22 cellular contexts compared by ENCODE assay signal in the genomic region with DNA sequence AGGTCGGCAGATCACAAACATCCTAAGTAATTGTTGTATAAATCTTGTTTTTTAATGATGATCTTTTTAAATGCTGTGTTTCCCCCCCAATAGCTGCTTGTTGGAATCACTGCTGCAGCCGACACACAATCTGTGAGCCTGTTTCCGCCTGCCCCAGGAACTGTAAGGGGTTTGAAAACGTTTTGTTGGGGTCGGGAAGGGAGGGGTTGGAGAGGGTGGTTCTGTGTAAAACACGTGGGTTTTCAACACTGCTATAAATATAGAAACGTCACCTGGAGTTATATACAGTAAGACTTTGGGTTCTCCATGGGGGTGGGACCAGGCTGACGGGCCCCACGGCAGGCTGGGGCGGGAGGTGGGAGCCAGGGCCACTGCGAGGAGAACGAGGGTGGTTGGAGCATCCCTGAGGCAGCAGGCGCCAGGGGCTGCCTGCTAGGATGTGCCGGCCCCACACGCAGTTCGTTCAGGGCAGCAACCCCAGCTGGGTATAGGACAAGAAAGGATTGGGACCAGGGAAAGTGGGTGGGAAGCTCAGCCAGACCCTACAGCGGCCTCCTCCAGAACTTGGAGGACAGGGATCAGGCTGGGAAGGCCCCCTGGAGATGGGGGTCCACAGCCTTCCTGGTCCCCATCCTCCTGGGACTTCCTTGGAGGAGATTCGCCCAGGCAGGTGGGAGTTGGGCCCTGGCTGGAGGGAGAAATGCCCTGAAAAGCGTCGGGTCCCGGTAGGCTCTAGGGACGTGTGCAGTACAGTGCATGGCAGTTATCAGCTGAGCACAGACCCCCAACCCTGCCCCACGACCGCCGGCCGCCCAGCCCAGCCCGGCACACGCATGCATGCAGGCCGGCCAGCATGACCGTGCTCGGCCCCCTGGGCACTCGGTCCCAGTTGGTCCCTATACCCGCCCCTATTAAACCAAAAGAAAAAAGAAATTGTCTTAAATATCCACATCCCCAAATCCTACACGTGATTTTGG. TPM values are rescaled to one million over a fixed set of nuclear protein-coding genes. Genes with fewer than 3 reads are reported as not detected.
DNase-seq lines count a peak whose midpoint lies in the region; ATAC-seq and TF ChIP-seq lines count a peak whose summit lies in the region.
"Had no signal": no experiment of that assay in that cellular context is flagged by ENCODE, and none has a peak within 500 bp of the region (broad histone marks: within the 10 kb centered on the region; RNA-seq: fewer than 3 reads in every experiment).

No MANE protein-coding gene starts in this region.

- DNase-seq in CD4-positive, CD25-positive, alpha-beta regulatory T cell = no peak
- peak; percentile 51 for DNase-seq in H7
- no peak for DNase-seq in activated naive CD8-positive, alpha-beta T cell treated with anti-CD3 and anti-CD28 coated beads for 36 hours
- peak in 5 of 10 donors; percentile 39 to 78 (median 62) for DNase-seq in naive thymus-derived CD8-positive, alpha-beta T cell
- DNase-seq in MM.1S = no peak
- no peak for DNase-seq in NCI-H1436 (lab: John Stamatoyannopoulos, UW)
- no peak for DNase-seq in KG1 (lab: John Stamatoyannopoulos, UW)
- DNase-seq in adrenal gland = no peak
- DNase-seq: activated CD4-positive, alpha-beta T cell treated with anti-CD3 and anti-CD28 coated beads for 1 hour; Caco-2; EL; hippocampal formation; lower lobe of right lung; NCI-H1417 treated with DMSO at 0.1 percent for 48 hours; NCI-H524 treated with DMSO at 0.1 percent for 48 hours; small intestine; stimulated activated CD4-positive, alpha-beta T cell treated with anti-CD3 and anti-CD28 coated beads, Interleukin-4, amount 100 ng/mL, for 1 hour; upper lobe of right lung had no signal

- H2AFZ ChIP-seq in MM.1S (ENCODE audit: low read length) = no peak overlapping the region

- peaks cover 40% of the 10 kb centered on the region for H3K36me3 ChIP-seq in CD4-positive, CD25-positive, alpha-beta regulatory T cell (ENCODE audit: control insufficient read depth, insufficient read depth, low read length)
- peaks cover 18% of the 10 kb centered on the region for H3K36me3 ChIP-seq in H7 (replicated peaks; ENCODE audit: control insufficient read depth, insufficient read depth, low read length)
- no peaks in the 10 kb centered on the region for H3K36me3 ChIP-seq in MM.1S (replicated peaks; ENCODE audit: insufficient read depth, low read length)
- H3K36me3 ChIP-seq in adrenal gland (replicated peaks in 1 of 2) = peaks cover 0 to 48% of the 10 kb centered on the region in 2 donors

- H3K36me3 Mint-ChIP-seq in CD4-positive, CD25-positive, alpha-beta regulatory T cell = peaks cover 12% of the 10 kb centered on the region
- peaks cover 17% of the 10 kb centered on the region for H3K36me3 Mint-ChIP-seq in activated naive CD8-positive, alpha-beta T cell treated with anti-CD3 and anti-CD28 coated beads for 36 hours
- peaks cover 0 to 44% (median 13%) of the 10 kb centered on the region in 3 donors for H3K36me3 Mint-ChIP-seq in naive thymus-derived CD8-positive, alpha-beta T cell

- H3K27ac ChIP-seq in CD4-positive, CD25-positive, alpha-beta regulatory T cell (ENCODE audit: insufficient read depth, low read length, poor library complexity, severe bottlenecking) = peak overlapping the region; percentile 10
- H3K27ac ChIP-seq in MM.1S (ENCODE audit: low read length) (no peak overlapping the region), adrenal gland (no peak overlapping the region)
- H3K27ac ChIP-seq: breast epithelium, lower lobe of right lung, upper lobe of right lung had no signal

- H3K79me2 ChIP-seq in MM.1S (ENCODE audit: low read length) = no peaks in the 10 kb centered on the region

- no peaks in the 10 kb centered on the region for H3F3A ChIP-seq in MM.1S (ENCODE audit: insufficient read depth, low read length)

- no peak overlapping the region for H3K4me2 ChIP-seq in MM.1S (ENCODE audit: low read depth, low read length)

- H4K20me1 ChIP-seq in MM.1S (ENCODE audit: insufficient read depth, low read length) = no peaks in the 10 kb centered on the region

- 83 to 88% (median 86%) methylated on average over 27 to 34 of the region's 34 CpGs for WGBS in adrenal gland, 4 donors

- peaks cover 0 to 2% (median 0%) of the 10 kb centered on the region in 7 donors for H3K9me3 Mint-ChIP-seq in CD4-positive, CD25-positive, alpha-beta regulatory T cell
- H3K9me3 Mint-ChIP-seq in activated naive CD8-positive, alpha-beta T cell treated with anti-CD3 and anti-CD28 coated beads for 36 hours = no peaks in the 10 kb centered on the region
- H3K9me3 Mint-ChIP-seq in naive thymus-derived CD8-positive, alpha-beta T cell = no peaks in the 10 kb centered on the region
- H3K9me3 Mint-ChIP-seq: dendritic cell treated with granulocyte-macrophage colony-stimulating factor and Interleukin-4, amounts not matched to agents 40 ng/mL and 50 ng/mL, for 4 days had no signal

- no peaks in the 10 kb centered on the region for H3K27me3 Mint-ChIP-seq in CD4-positive, CD25-positive, alpha-beta regulatory T cell
- H3K27me3 Mint-ChIP-seq in activated naive CD8-positive, alpha-beta T cell treated with anti-CD3 and anti-CD28 coated beads for 36 hours = no peaks in the 10 kb centered on the region
- no peaks in the 10 kb centered on the region for H3K27me3 Mint-ChIP-seq in naive thymus-derived CD8-positive, alpha-beta T cell
- H3K27me3 Mint-ChIP-seq: dendritic cell treated with granulocyte-macrophage colony-stimulating factor and Interleukin-4, amounts not matched to agents 40 ng/mL and 50 ng/mL, for 4 days had no signal

- peaks cover 0 to 43% (median 18%) of the 10 kb centered on the region in 4 donors for H3K4me1 Mint-ChIP-seq in CD4-positive, CD25-positive, alpha-beta regulatory T cell
- peaks cover 39% of the 10 kb centered on the region for H3K4me1 Mint-ChIP-seq in activated naive CD8-positive, alpha-beta T cell treated with anti-CD3 and anti-CD28 coated beads for 36 hours
- H3K4me1 Mint-ChIP-seq in naive thymus-derived CD8-positive, alpha-beta T cell = peaks cover 23 to 60% (median 55%) of the 10 kb centered on the region in 4 donors

- no peak overlapping the region for H3K9ac ChIP-seq in MM.1S (ENCODE audit: low read length)

- intact Hi-C loops in adrenal gland (cut with DNase I) = no loop called here

- TF ChIP-seq POLR2A in adrenal gland (IDR thresholded peaks at IDR 0.05) = no peak

- no peaks in the 10 kb centered on the region for H3K27me3 ChIP-seq in CD4-positive, CD25-positive, alpha-beta regulatory T cell (ENCODE audit: control insufficient read depth, insufficient read depth, low read length)
- H3K27me3 ChIP-seq in H7 (ENCODE audit: control insufficient read depth, insufficient read depth, low read length) (no peaks in the 10 kb centered on the region), MM.1S (replicated peaks; ENCODE audit: insufficient read depth, low read length) (no peaks in the 10 kb centered on the region), adrenal gland (no peaks in the 10 kb centered on the region)
- H3K27me3 ChIP-seq: breast epithelium, upper lobe of right lung had no signal

- H3K9me3 ChIP-seq in CD4-positive, CD25-positive, alpha-beta regulatory T cell (ENCODE audit: control insufficient read depth in 2 of 2, low read length in 2 of 2) = no peaks in the 10 kb centered on the region
- H3K9me3 ChIP-seq in MM.1S (replicated peaks; ENCODE audit: insufficient read depth, low read length) = no peaks in the 10 kb centered on the region
- no peaks in the 10 kb centered on the region for H3K9me3 ChIP-seq in adrenal gland (replicated peaks in 1 of 3)
- H3K9me3 ChIP-seq: breast epithelium, Caco-2, lower lobe of right lung, upper lobe of right lung had no signal

- POLR2A ChIA-PET in naive thymus-derived CD8-positive, alpha-beta T cell (lab: Charles Lee) = interaction anchor here (1.4 to 19.8 kb wide), 3 partner anchors 10 to 80 kb away, joined by 4 to 531 read pairs (median 16); partner anchors contain the start of genes CDHR2, FAF2 and RNF44

- no peak for ATAC-seq in CD4-positive, CD25-positive, alpha-beta regulatory T cell (ENCODE audit: low read depth in 2 of 2)
- ATAC-seq in naive thymus-derived CD8-positive, alpha-beta T cell = peak; percentile 43 to 57
- ATAC-seq: lower lobe of right lung, upper lobe of right lung had no signal

- no peak overlapping the region for H3K4me3 ChIP-seq in CD4-positive, CD25-positive, alpha-beta regulatory T cell (ENCODE audit: low read depth, low read length)
- no peak overlapping the region for H3K4me3 ChIP-seq in H7 (ENCODE audit: insufficient read depth, low read depth, low read length)
- H3K4me3 ChIP-seq in MM.1S (ENCODE audit: low read length) = no peak overlapping the region
- H3K4me3 ChIP-seq in adrenal gland = no peak overlapping the region
- H3K4me3 ChIP-seq: breast epithelium, lower lobe of right lung, upper lobe of right lung had no signal

- TF ChIP-seq CTCF in MM.1S (IDR thresholded peaks at IDR 0.05; ENCODE audit: low read length) (no peak), adrenal gland (IDR thresholded peaks at IDR 0.05) (no peak)

- peaks cover 40% of the 10 kb centered on the region for H3K4me1 ChIP-seq in CD4-positive, CD25-positive, alpha-beta regulatory T cell (ENCODE audit: control insufficient read depth, insufficient read depth, low read length, poor library complexity, severe bottlenecking)
- no peaks in the 10 kb centered on the region for H3K4me1 ChIP-seq in MM.1S (ENCODE audit: low read length)
- peaks cover 0 to 4% of the 10 kb centered on the region in 2 donors for H3K4me1 ChIP-seq in adrenal gland (replicated peaks in 1 of 2)
- H3K4me1 ChIP-seq: breast epithelium, Caco-2 had no signal

- H3K9me2 ChIP-seq in MM.1S (replicated peaks; ENCODE audit: insufficient read depth, low read length) = no peaks in the 10 kb centered on the region

- H3K4me3 Mint-ChIP-seq in CD4-positive, CD25-positive, alpha-beta regulatory T cell = peak overlapping the region in 1 of 4 donors; percentile 84
- no peak overlapping the region for H3K4me3 Mint-ChIP-seq in activated naive CD8-positive, alpha-beta T cell treated with anti-CD3 and anti-CD28 coated beads for 36 hours
- H3K4me3 Mint-ChIP-seq in naive thymus-derived CD8-positive, alpha-beta T cell = peak overlapping the region in 8 of 10 donors; percentile 3 to 63 (median 44)
- H3K4me3 Mint-ChIP-seq: dendritic cell treated with granulocyte-macrophage colony-stimulating factor and Interleukin-4, amounts not matched to agents 40 ng/mL and 50 ng/mL, for 4 days had no signal

- H3K27ac Mint-ChIP-seq in CD4-positive, CD25-positive, alpha-beta regulatory T cell = peak overlapping the region in 1 of 3 donors; percentile 95
- peak overlapping the region; percentile 74 for H3K27ac Mint-ChIP-seq in activated naive CD8-positive, alpha-beta T cell treated with anti-CD3 and anti-CD28 coated beads for 36 hours
- peak overlapping the region; percentile 57 to 93 (median 80) for H3K27ac Mint-ChIP-seq in naive thymus-derived CD8-positive, alpha-beta T cell
- H3K27ac Mint-ChIP-seq: dendritic cell treated with granulocyte-macrophage colony-stimulating factor and Interleukin-4, amounts not matched to agents 40 ng/mL and 50 ng/mL, for 4 days had no signal

RNA-seq across cellular contexts. Expression of gene RNF44, which starts 9.7 kb away (rescaled TPM):
- 268 TPM for total RNA-seq in CD4-positive, CD25-positive, alpha-beta regulatory T cell
- 1 to 10 TPM; 2.3 to 4.3 (median 3.4) TPM for polyA plus RNA-seq in CD4-positive, CD25-positive, alpha-beta regulatory T cell
- 67.4 and 75.6 TPM in 2 replicates for total RNA-seq in H7 (2014; rRNA removed; shearing (Covaris generic))
- total RNA-seq in activated naive CD8-positive, alpha-beta T cell treated with anti-CD3 and anti-CD28 coated beads for 36 hours = 10 to 100 TPM; 53.4 to 53.8 TPM
- total RNA-seq in naive thymus-derived CD8-positive, alpha-beta T cell = 100 to 1,000 TPM; 271 to 281 TPM
- polyA plus RNA-seq in naive thymus-derived CD8-positive, alpha-beta T cell = 1 to 10 TPM; 1.2 to 4.1 (median 3.2) TPM
- total RNA-seq in adrenal gland = 10 to 100 TPM; 13.5 to 65.7 (median 25.8) TPM
- 10 to 100 TPM in 2 of 3 donors, 1 to 10 TPM in 1; 5.3 to 43.1 (median 16.4) TPM for polyA plus RNA-seq in adrenal gland

RNA-seq across cellular contexts. Expression of gene CDHR2, which starts 21.6 kb away (rescaled TPM):
- total RNA-seq in CD4-positive, CD25-positive, alpha-beta regulatory T cell = 1.3 TPM
- not detected for polyA plus RNA-seq in CD4-positive, CD25-positive, alpha-beta regulatory T cell
- 0.04 and 0.21 TPM in 2 replicates for total RNA-seq in H7 (2014; rRNA removed; shearing (Covaris generic))
- under 1 TPM; 0.31 to 0.44 TPM for total RNA-seq in activated naive CD8-positive, alpha-beta T cell treated with anti-CD3 and anti-CD28 coated beads for 36 hours
- 1 to 10 TPM; 3.6 to 4.8 TPM for total RNA-seq in naive thymus-derived CD8-positive, alpha-beta T cell
- polyA plus RNA-seq in naive thymus-derived CD8-positive, alpha-beta T cell = under 1 TPM in 1 of 3 donors, not detected in 2; 0.26 TPM
- total RNA-seq in adrenal gland = under 1 TPM in 6 of 8 donors, not detected in 2; under 0.01 to 0.39 (median 0.26) TPM
- under 1 TPM; 0.08 to 0.13 (median 0.10) TPM for polyA plus RNA-seq in adrenal gland
- total RNA-seq: myocyte had no signal
- polyA plus RNA-seq: keratinocyte had no signal

Comparison
In these comparisons a context has a peak if more than half of its experiments do, and no peak if none do; other contexts are left out.
1. ATAC-seq: peak in naive thymus-derived CD8-positive, alpha-beta T cell (2 of 2); none in CD4-positive, CD25-positive, alpha-beta regulatory T cell (0 of 2).